Comparison of ENCODE assay signal across 8 cellular contexts in genomic region chr19:7636691-7637373, GRCh38. TPM values are rescaled to one million over a fixed set of nuclear protein-coding genes. Genes with fewer than 3 reads are reported as not detected.
DNase-seq lines count a peak whose midpoint lies in the region; ATAC-seq and TF ChIP-seq lines count a peak whose summit lies in the region.

Gene STXBP2 (plus strand): TSS chr19:7637110. CDS start chr19:7637150, 40 bp downstream.

- TF ChIP-seq CTCF in AG04449 (IDR thresholded peaks at IDR 0.05; ENCODE audit: insufficient read depth, low read length, missing control alignments), result no peak
- no peak for TF ChIP-seq CTCF in glutamatergic neuron (IDR thresholded peaks at IDR 0.05; ENCODE audit: partially characterized antibody, unreplicated experiment)
- TF ChIP-seq CTCF in progenitor cell of endocrine pancreas (IDR thresholded peaks at IDR 0.05; ENCODE audit: unreplicated experiment), result peak; percentile 38
- peak in 1 of 3 experiments; percentile 27 for TF ChIP-seq CTCF in vagina (IDR thresholded peaks at IDR 0.05)

- peak in 1 of 2 donors; percentile 26 for TF ChIP-seq POLR2A in vagina (IDR thresholded peaks at IDR 0.05)

- H3K9me3 ChIP-seq in HUES48 (ENCODE audit: control insufficient read depth, insufficient read depth, low read length) (no peaks in the 10 kb centered on the region), vagina (no peaks in the 10 kb centered on the region)

- DNase-seq in AG04449 (ENCODE audit: low read depth, low spot score) (no peak), RPMI8226 (peak; percentile 93), glutamatergic neuron (peak; percentile 56), progenitor cell of endocrine pancreas (ENCODE audit: low spot score, unreplicated experiment) (peak; percentile 85), vagina (ENCODE audit: extremely low spot score in 2 of 2) (peak in 1 of 2 donors; percentile 98)
- DNase-seq in activated effector memory CD4-positive, alpha-beta T cell treated with Interleukin-2 at 50 U/mL for 16 hours, result peak; percentile 93

- peak; percentile 82 for ATAC-seq in GM19025 (IDR thresholded peaks at IDR 0.05; ENCODE audit: low read depth, unreplicated experiment)

- peak within 1 kb of the TSS; percentile 49 for H3K4me3 Mint-ChIP-seq in glutamatergic neuron (ENCODE audit: unreplicated experiment)
- peak within 1 kb of the TSS; percentile 76 for H3K4me3 Mint-ChIP-seq in progenitor cell of endocrine pancreas (ENCODE audit: low read depth)

- H3K27ac ChIP-seq in HUES48 (ENCODE audit: low read depth, low read length) (peak within 1 kb of the TSS; percentile 65), vagina (peak within 1 kb of the TSS; percentile 76)

- H3K9ac ChIP-seq in HUES48 (ENCODE audit: low read depth, low read length), result peak within 1 kb of the TSS; percentile 65; the same call in 1 of the 2 replicates

- POLR2A ChIA-PET in AG04449 (lab: Yijun Ruan, JAX), result no interaction called here

- no peaks in the 10 kb centered on the region for H3K4me1 ChIP-seq in HUES48 (ENCODE audit: control insufficient read depth, insufficient read depth, low read length)
- peaks cover 6% of the 10 kb centered on the region for H3K4me1 ChIP-seq in vagina

- H3K9me3 Mint-ChIP-seq in glutamatergic neuron (ENCODE audit: unreplicated experiment), result peaks cover 15% of the 10 kb centered on the region
- no peaks in the 10 kb centered on the region for H3K9me3 Mint-ChIP-seq in progenitor cell of endocrine pancreas (ENCODE audit: low read depth)

- peaks cover 6% of the 10 kb centered on the region; the same call in 1 of the 2 replicates for H3K36me3 ChIP-seq in HUES48 (ENCODE audit: control insufficient read depth, insufficient read depth, low read length)
- H3K36me3 ChIP-seq in vagina, result no peaks in the 10 kb centered on the region

- CTCF ChIA-PET in AG04449 (lab: Yijun Ruan, JAX), result no interaction called here

- H3K27me3 ChIP-seq in HUES48 (ENCODE audit: control insufficient read depth, insufficient read depth, low read length) (peaks cover 30% of the 10 kb centered on the region), vagina (peaks cover 8% of the 10 kb centered on the region)

- H3K4me1 Mint-ChIP-seq in glutamatergic neuron (ENCODE audit: low read depth, unreplicated experiment) (peaks cover 15% of the 10 kb centered on the region), progenitor cell of endocrine pancreas (ENCODE audit: low read depth) (no peaks in the 10 kb centered on the region)

- intact Hi-C loops in vagina (cut with DNase I), result no loop called here

- no peak within 1 kb of the TSS for H3K27ac Mint-ChIP-seq in glutamatergic neuron (ENCODE audit: unreplicated experiment)
- peak within 1 kb of the TSS; percentile 87 for H3K27ac Mint-ChIP-seq in progenitor cell of endocrine pancreas

- H3K27me3 Mint-ChIP-seq in glutamatergic neuron (ENCODE audit: unreplicated experiment), result peaks cover 19% of the 10 kb centered on the region
- peaks cover 14% of the 10 kb centered on the region for H3K27me3 Mint-ChIP-seq in progenitor cell of endocrine pancreas

- H3K4me3 ChIP-seq in AG04449 (ENCODE audit: low read depth, low read length), result peak within 1 kb of the TSS; percentile 15; the same call in 1 of the 2 replicates
- peak within 1 kb of the TSS; percentile 78 for H3K4me3 ChIP-seq in HUES48 (ENCODE audit: low read depth, low read length)
- H3K4me3 ChIP-seq in vagina, result peak within 1 kb of the TSS; percentile 41 to 60

- no peaks in the 10 kb centered on the region for H3K36me3 Mint-ChIP-seq in glutamatergic neuron (ENCODE audit: unreplicated experiment)
- peaks cover 5% of the 10 kb centered on the region for H3K36me3 Mint-ChIP-seq in progenitor cell of endocrine pancreas (ENCODE audit: insufficient read depth)

RNA-seq across cellular contexts. Expression of gene STXBP2, which starts in this region (rescaled TPM):
- 32.8 TPM for total RNA-seq in glutamatergic neuron (ENCODE audit: unreplicated experiment)
- total RNA-seq in progenitor cell of endocrine pancreas, result 141 and 143 TPM in 2 replicates
- total RNA-seq in vagina, result 64.3 TPM

Comparison
In these comparisons a context has a peak if more than half of its experiments do, and no peak if none do; other contexts are left out.
1. H3K4me3 ChIP-seq: peak in every context shown above with its lines; median percentile 78 in HUES48; 50 in vagina; 15 in AG04449.